In the genomic region with DNA sequence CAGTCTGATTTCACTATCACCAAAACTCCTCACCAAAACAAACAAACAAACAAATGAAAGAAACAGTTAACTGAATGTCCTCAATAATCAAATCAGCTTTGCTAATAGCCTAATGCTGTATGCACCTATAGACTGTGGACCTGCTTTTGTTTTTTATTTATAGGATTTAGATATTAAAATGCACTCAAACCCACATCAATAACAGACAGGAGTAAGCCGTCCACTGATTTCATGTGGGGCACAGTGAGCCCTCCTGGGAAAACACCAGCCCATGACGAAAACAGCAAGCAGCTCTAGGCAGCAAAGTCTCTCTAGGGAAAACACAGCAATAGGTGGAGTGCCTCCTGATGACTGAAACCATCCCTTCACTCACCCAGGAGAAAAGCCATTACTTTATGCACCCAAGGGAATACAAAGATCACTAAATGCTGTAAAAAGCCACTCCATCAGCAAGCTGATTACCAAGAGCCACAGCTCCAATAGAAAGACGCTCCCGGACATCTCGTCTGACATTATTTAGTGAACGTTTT, we compare ENCODE assay signal across 9 cellular contexts. TPM values are rescaled to one million over a fixed set of nuclear protein-coding genes. Genes with fewer than 3 reads are reported as not detected.
A peak's percentile ranks its signal among the peaks of the same experiment; 100 is the strongest.
DNase-seq lines count a peak whose midpoint lies in the region; ATAC-seq and TF ChIP-seq lines count a peak whose summit lies in the region.
"Had no signal": no experiment of that assay in that cellular context is flagged by ENCODE, and none has a peak within 500 bp of the region (broad histone marks: within the 10 kb centered on the region; RNA-seq: fewer than 3 reads in every experiment).

No MANE protein-coding gene starts in this region.

- no peak for TF ChIP-seq CTCF in neural cell (IDR thresholded peaks at IDR 0.05; ENCODE audit: poor library complexity, severe bottlenecking)
- no peak for TF ChIP-seq CTCF in mucosa of descending colon (IDR thresholded peaks at IDR 0.05)

- no peaks in the 10 kb centered on the region for H3K27me3 ChIP-seq in neural cell (ENCODE audit: insufficient read depth, low read depth, low read length)
- H3K27me3 ChIP-seq: neutrophil had no signal

- TF ChIP-seq EP300 in neural cell (conservative IDR thresholded peaks at IDR 0.05; ENCODE audit: poor library complexity, severe bottlenecking): no peak

- intact Hi-C loops in mucosa of descending colon (cut with DNase I, micrococcal nuclease): loop anchor here in 1 of 2 donors (10.0 kb wide), 2 partner anchors 89 to 199 kb away; no protein-coding TSS in a partner anchor

- H3K9ac ChIP-seq in neural cell (ENCODE audit: low read length): no peak overlapping the region

- H3K9me2 ChIP-seq in neural cell (ENCODE audit: insufficient read depth, low read length): no peaks in the 10 kb centered on the region

- peak overlapping the region; percentile 7 for H3K27ac ChIP-seq in neural cell (ENCODE audit: low read length)
- H3K27ac ChIP-seq: neutrophil had no signal

- no peaks in the 10 kb centered on the region for H3K36me3 ChIP-seq in neural cell (ENCODE audit: insufficient read depth, low read length)
- H3K36me3 ChIP-seq in mucosa of descending colon (ENCODE audit: low read depth): no peaks in the 10 kb centered on the region

- H3K9me3 ChIP-seq in T-helper 17 cell (ENCODE audit: control insufficient read depth, low read length, poor library complexity, severe bottlenecking): no peaks in the 10 kb centered on the region
- no peaks in the 10 kb centered on the region for H3K9me3 ChIP-seq in neural cell (ENCODE audit: low read length)
- no peaks in the 10 kb centered on the region for H3K9me3 ChIP-seq in mucosa of descending colon
- H3K9me3 ChIP-seq: neutrophil had no signal

- H4K20me1 ChIP-seq in neural cell (ENCODE audit: insufficient read depth): no peaks in the 10 kb centered on the region

- H3K4me3 ChIP-seq in neural cell (ENCODE audit: low read length) (peak overlapping the region; percentile 4), mucosa of descending colon (no peak overlapping the region)

- peaks cover 3% of the 10 kb centered on the region for H3F3A ChIP-seq in neural cell (ENCODE audit: insufficient read depth, low read length, poor library complexity, severe bottlenecking)

- peaks cover 3% of the 10 kb centered on the region for H3K36me3 Mint-ChIP-seq in T-helper 17 cell (ENCODE audit: low read depth)

- no peak overlapping the region for H2AFZ ChIP-seq in neural cell (ENCODE audit: low read depth, low read length)

- peaks cover 14% of the 10 kb centered on the region for H3K4me1 Mint-ChIP-seq in T-helper 17 cell

- no peaks in the 10 kb centered on the region for H3K27me3 Mint-ChIP-seq in T-helper 17 cell

- H3K4me2 ChIP-seq in neural cell (ENCODE audit: low read length): no peak overlapping the region

- TF ChIP-seq RAD21 in neural cell (conservative IDR thresholded peaks at IDR 0.05): no peak

- H3K79me2 ChIP-seq in neural cell (replicated peaks; ENCODE audit: insufficient read depth, low read length): no peaks in the 10 kb centered on the region

- DNase-seq in DMS79 (lab: John Stamatoyannopoulos, UW) (peak; percentile 73), NCI-H1092 (lab: John Stamatoyannopoulos, UW) (peak; percentile 17), T-helper 17 cell (no peak), mucosa of descending colon (no peak)
- DNase-seq in stimulated activated CD4-positive, alpha-beta T cell treated with anti-CD3 and anti-CD28 coated beads, Interleukin-4, amount 100 ng/mL, for 4 hours: no peak

- H3K4me1 ChIP-seq in mucosa of descending colon (ENCODE audit: low read depth): peaks cover 8% of the 10 kb centered on the region

- H3K27ac Mint-ChIP-seq in T-helper 17 cell: peak overlapping the region; percentile 77

- no peak overlapping the region for H3K4me3 Mint-ChIP-seq in T-helper 17 cell

- ATAC-seq in T-helper 17 cell: no peak
- ATAC-seq in HG03432 (IDR thresholded peaks at IDR 0.05; ENCODE audit: unreplicated experiment): no peak
- no peak for ATAC-seq in mucosa of descending colon
- ATAC-seq in GM19455 (IDR thresholded peaks at IDR 0.05; ENCODE audit: unreplicated experiment): no peak

TF ChIP-seq in neural cell, 6 proteins besides CTCF, POLR2A, EP300 and RAD21:
- TF ChIP-seq SMC3 (conservative IDR thresholded peaks at IDR 0.05; ENCODE audit: poor library complexity) (no peak), TAF1 (IDR thresholded peaks at IDR 0.05; ENCODE audit: low read depth) (no peak), MXI1 (conservative IDR thresholded peaks at IDR 0.05; ENCODE audit: poor library complexity, severe bottlenecking) (no peak), POLR2AphosphoS5 (IDR thresholded peaks at IDR 0.05) (peak; percentile 55), EZH2 (IDR thresholded peaks at IDR 0.05; ENCODE audit: borderline replicate concordance, insufficient read depth, low read length, poor library complexity, severe bottlenecking) (no peak)
- TF ChIP-seq, protein P1, sequence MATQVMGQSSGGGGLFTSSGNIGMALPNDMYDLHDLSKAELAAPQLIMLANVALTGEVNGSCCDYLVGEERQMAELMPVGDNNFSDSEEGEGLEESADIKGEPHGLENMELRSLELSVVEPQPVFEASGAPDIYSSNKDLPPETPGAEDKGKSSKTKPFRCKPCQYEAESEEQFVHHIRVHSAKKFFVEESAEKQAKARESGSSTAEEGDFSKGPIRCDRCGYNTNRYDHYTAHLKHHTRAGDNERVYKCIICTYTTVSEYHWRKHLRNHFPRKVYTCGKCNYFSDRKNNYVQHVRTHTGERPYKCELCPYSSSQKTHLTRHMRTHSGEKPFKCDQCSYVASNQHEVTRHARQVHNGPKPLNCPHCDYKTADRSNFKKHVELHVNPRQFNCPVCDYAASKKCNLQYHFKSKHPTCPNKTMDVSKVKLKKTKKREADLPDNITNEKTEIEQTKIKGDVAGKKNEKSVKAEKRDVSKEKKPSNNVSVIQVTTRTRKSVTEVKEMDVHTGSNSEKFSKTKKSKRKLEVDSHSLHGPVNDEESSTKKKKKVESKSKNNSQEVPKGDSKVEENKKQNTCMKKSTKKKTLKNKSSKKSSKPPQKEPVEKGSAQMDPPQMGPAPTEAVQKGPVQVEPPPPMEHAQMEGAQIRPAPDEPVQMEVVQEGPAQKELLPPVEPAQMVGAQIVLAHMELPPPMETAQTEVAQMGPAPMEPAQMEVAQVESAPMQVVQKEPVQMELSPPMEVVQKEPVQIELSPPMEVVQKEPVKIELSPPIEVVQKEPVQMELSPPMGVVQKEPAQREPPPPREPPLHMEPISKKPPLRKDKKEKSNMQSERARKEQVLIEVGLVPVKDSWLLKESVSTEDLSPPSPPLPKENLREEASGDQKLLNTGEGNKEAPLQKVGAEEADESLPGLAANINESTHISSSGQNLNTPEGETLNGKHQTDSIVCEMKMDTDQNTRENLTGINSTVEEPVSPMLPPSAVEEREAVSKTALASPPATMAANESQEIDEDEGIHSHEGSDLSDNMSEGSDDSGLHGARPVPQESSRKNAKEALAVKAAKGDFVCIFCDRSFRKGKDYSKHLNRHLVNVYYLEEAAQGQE (IDR thresholded peaks at IDR 0.05; ENCODE audit: borderline replicate concordance): no peak

RNA-seq across cellular contexts. Expression of a gene that starts 47.8 kb away (rescaled TPM):
- total RNA-seq in T-helper 17 cell (10 to 100 TPM; 51.2 to 54.0 TPM), mucosa of descending colon (10 to 100 TPM; 52.0 to 94.3 (median 59.5) TPM)
- polyA plus RNA-seq in neural cell: 25.6 and 29.5 TPM in 2 replicates
- 73.3 and 87.2 TPM in 2 replicates for polyA minus RNA-seq in neural cell

Comparison
In these comparisons a context has a peak if more than half of its experiments do, and no peak if none do; other contexts are left out.
1. DNase-seq: peak in DMS79 (single experiment) and NCI-H1092 (single experiment); none in T-helper 17 cell (0 of 3), mucosa of descending colon (0 of 3) and stimulated activated CD4-positive, alpha-beta T cell treated with anti-CD3 and anti-CD28 coated beads, Interleukin-4, amount 100 ng/mL, for 4 hours (0 of 2).